1 cellular context compared by ENCODE assay signal in genomic region chr20:25308671-25309394, GRCh38.
TF ChIP-seq lines count a peak whose summit lies in the region.

No MANE protein-coding gene starts in this region.

TF ChIP-seq in K562, 482 proteins besides CTCF, POLR2A, EP300 and RAD21 (continued from another document):
- no peak for TF ChIP-seq ZNF586 (CRISPR knock-in tag; conservative IDR thresholded peaks at IDR 0.05)
- no peak for TF ChIP-seq ZNF699 (CRISPR knock-in tag; IDR thresholded peaks at IDR 0.05; ENCODE audit: insufficient replicate concordance)
- TF ChIP-seq TBP (optimal IDR thresholded peaks at IDR 0.05; ENCODE audit: low read depth, low read length), result no peak
- TF ChIP-seq IRF1 (CRISPR knock-in tag; IDR thresholded peaks at IDR 0.05; ENCODE audit: borderline replicate concordance), result no peak
- TF ChIP-seq ZSCAN32 (CRISPR knock-in tag; IDR thresholded peaks at IDR 0.05), result no peak
- no peak for TF ChIP-seq NFE2L1 (tag; IDR thresholded peaks at IDR 0.05; ENCODE audit: borderline replicate concordance, low read depth)
- no peak for TF ChIP-seq RNF219 (CRISPR knock-in tag; IDR thresholded peaks at IDR 0.05)
- no peak for TF ChIP-seq HSF4 (CRISPR knock-in tag; IDR thresholded peaks at IDR 0.05; ENCODE audit: borderline replicate concordance)
